ENCODE assay signal across 1 cellular context in genomic region chr20:35735828-35736470, GRCh38.
TF ChIP-seq lines count a peak whose summit lies in the region.

No MANE protein-coding gene starts in this region.

TF ChIP-seq in HepG2, 621 proteins besides CTCF, POLR2A, EP300 and RAD21:
- TF ChIP-seq POLR2AphosphoS2 (IDR thresholded peaks at IDR 0.05; ENCODE audit: low read depth, low read length) (peak; percentile 82), ZNF878 (CRISPR knock-in tag; IDR thresholded peaks at IDR 0.05) (0 out of 2 replicates have a peak, but pooled peaks have one; percentile 33), ZKSCAN8 (CRISPR knock-in tag; IDR thresholded peaks at IDR 0.05; ENCODE audit: borderline replicate concordance) (no peak), ZBTB3 (CRISPR knock-in tag; IDR thresholded peaks at IDR 0.05; ENCODE audit: borderline replicate concordance, low read depth) (no peak), ZNF784 (CRISPR knock-in tag; IDR thresholded peaks at IDR 0.05; ENCODE audit: borderline replicate concordance) (0 out of 2 replicates have a peak, but pooled peaks have one; percentile 63), FUBP1 (CRISPR knock-in tag; IDR thresholded peaks at IDR 0.05; ENCODE audit: borderline replicate concordance) (peak; percentile 79; the same call in 1 of the 2 replicates), AHDC1 (CRISPR knock-in tag; IDR thresholded peaks at IDR 0.05; ENCODE audit: borderline replicate concordance) (no peak), ELF4 (CRISPR knock-in tag; IDR thresholded peaks at IDR 0.05; ENCODE audit: borderline replicate concordance) (0 out of 2 replicates have a peak, but pooled peaks have one; percentile 39), SAP130 (CRISPR knock-in tag; IDR thresholded peaks at IDR 0.05; ENCODE audit: low read depth) (peak; percentile 9; the same call in 1 of the 2 replicates), RBM22 (optimal IDR thresholded peaks at IDR 0.05; ENCODE audit: low read length) (peak; percentile 98), ZNF547 (CRISPR knock-in tag; IDR thresholded peaks at IDR 0.05) (0 out of 2 replicates have a peak, but pooled peaks have one; percentile 39), PRPF4 (IDR thresholded peaks at IDR 0.05; ENCODE audit: low read depth, low read length, poor library complexity, severe bottlenecking) (peak; percentile 35), RBFOX2 (IDR thresholded peaks at IDR 0.05; ENCODE audit: low read depth, low read length) (peak; percentile 59), ZNF17 (CRISPR knock-in tag; IDR thresholded peaks at IDR 0.05) (no peak), CEBPG (CRISPR knock-in tag; IDR thresholded peaks at IDR 0.05) (0 out of 2 replicates have a peak, but pooled peaks have one; percentile 15), TEF (CRISPR knock-in tag; IDR thresholded peaks at IDR 0.05) (0 out of 2 replicates have a peak, but pooled peaks have one; percentile 38), FOXO4 (CRISPR knock-in tag; conservative IDR thresholded peaks at IDR 0.05) (0 out of 2 replicates have a peak, but pooled peaks have one; percentile 72), MNT (IDR thresholded peaks at IDR 0.05) (no peak), POLR2G (IDR thresholded peaks at IDR 0.05; ENCODE audit: low read depth, low read length) (peak; percentile 48), SSRP1 (CRISPR knock-in tag; IDR thresholded peaks at IDR 0.05) (0 out of 2 replicates have a peak, but pooled peaks have one; percentile 43), MBD4 (IDR thresholded peaks at IDR 0.05; ENCODE audit: borderline replicate concordance, low read length) (peak; percentile 45; the same call in 1 of the 2 replicates), CREB1 (IDR thresholded peaks at IDR 0.05) (no peak), CREB1 (CRISPR knock-in tag; IDR thresholded peaks at IDR 0.05) (peak; percentile 15; the same call in 1 of the 2 replicates), ATF4 (CRISPR knock-in tag; IDR thresholded peaks at IDR 0.05) (peak in 1 of 2 experiments; percentile 8; a peak in 1 of 4 replicates), ZNF44 (CRISPR knock-in tag; IDR thresholded peaks at IDR 0.05) (0 out of 2 replicates have a peak, but pooled peaks have one; percentile 74), MAF1 (CRISPR knock-in tag; IDR thresholded peaks at IDR 0.05; ENCODE audit: borderline replicate concordance) (no peak), ZNF101 (CRISPR knock-in tag; IDR thresholded peaks at IDR 0.05; ENCODE audit: borderline replicate concordance, low read depth) (no peak)
TF ChIP-seq in HepG2: peak in this region for 19.
